21 cellular contexts compared by ENCODE assay signal in genomic region chr13:106768991-106769390, GRCh38.
A peak's percentile ranks its signal among the peaks of the same experiment; 100 is the strongest.
DNase-seq lines count a peak whose midpoint lies in the region; ATAC-seq, FAIRE-seq and TF ChIP-seq lines count a peak whose summit lies in the region.
"Had no signal": no experiment of that assay in that cellular context is flagged by ENCODE, and none has a peak within 500 bp of the region (broad histone marks: within the 10 kb centered on the region; RNA-seq: fewer than 3 reads in every experiment).

No MANE protein-coding gene starts in this region.

- POLR2A ChIA-PET in H1 (lab: Charles Lee; ENCODE audit: partially characterized antibody) (no interaction called here), PC-9 (lab: Charles Lee; ENCODE audit: unreplicated experiment) (no interaction called here)

- FAIRE-seq in H1 (lab: Jason Lieb, UNC), result no peak
- FAIRE-seq: A549, D721Med, G401.6, GM12891 had no signal

- H4K8ac ChIP-seq in H1 (ENCODE audit: extremely low read depth, insufficient read depth, low read length), result no peak overlapping the region

- whole genome bisulfite sequencing in H1 (ENCODE audit: extremely low coverage in 1 of 2, insufficient coverage in 1 of 2, insufficient read length in 1 of 2, insufficient replicate concordance in 2 of 2, low coverage in 1 of 2, low lambda C conversion rate in 2 of 2, missing lambda C conversion rate in 1 of 2), 2 experiments, result 95% methylated on average over 3 of the region's 3 CpGs; no CpG with 5 or more reads in 1 of the 2 experiments

- H3K9me2 ChIP-seq in PC-9 (ENCODE audit: insufficient read depth), result no peaks in the 10 kb centered on the region

- H3K36me3 ChIP-seq in H1 (ENCODE audit: control insufficient read depth in 2 of 4, insufficient read depth in 4 of 4, low read length in 3 of 4) (no peaks in the 10 kb centered on the region; a peak in 1 of 8 replicates), neural progenitor cell (no peaks in the 10 kb centered on the region), PC-9 (ENCODE audit: low read depth) (no peaks in the 10 kb centered on the region)
- H3K36me3 ChIP-seq: BLaER1 treated with 17β-estradiol and CSF1 and Interleukin-3, amounts not matched to agents 10 nM and 100 nM had no signal

- no peak overlapping the region for H3K27ac Mint-ChIP-seq in neural progenitor cell
- H3K27ac Mint-ChIP-seq: B cell; CD4-positive, alpha-beta T cell; CD8-positive, alpha-beta T cell had no signal

- H2AK5ac ChIP-seq in H1 (ENCODE audit: low read depth, low read length), result no peak overlapping the region

- peaks cover 14% of the 10 kb centered on the region for H3F3A ChIP-seq in neural progenitor cell (ENCODE audit: low read depth)
- H3F3A ChIP-seq in PC-9 (ENCODE audit: insufficient read depth, low read depth), result no peaks in the 10 kb centered on the region

- H3K27ac ChIP-seq in H1 (ENCODE audit: low read depth, low read length), result no peak overlapping the region
- no peak overlapping the region for H3K27ac ChIP-seq in neural progenitor cell
- H3K27ac ChIP-seq in PC-9, result no peak overlapping the region
- H3K27ac ChIP-seq: 22Rv1; A549; BLaER1 treated with 17β-estradiol and CSF1 and Interleukin-3, amounts not matched to agents 10 nM and 100 nM; C4-2B had no signal

- H2AFZ ChIP-seq in H1 (ENCODE audit: low read length) (0 out of 2 replicates have a peak overlapping the region, but pooled peaks have one; percentile 46), neural progenitor cell (replicated peaks) (peak overlapping the region; percentile 68), PC-9 (no peak overlapping the region)

- H3K27me3 Mint-ChIP-seq in neural progenitor cell (ENCODE audit: insufficient read depth, low read depth), result peaks cover 5% of the 10 kb centered on the region
- H3K27me3 Mint-ChIP-seq: B cell; CD4-positive, alpha-beta T cell had no signal

- H3K36me3 Mint-ChIP-seq in neural progenitor cell, result peaks cover 2% of the 10 kb centered on the region
- H3K36me3 Mint-ChIP-seq: CD8-positive, alpha-beta T cell had no signal

- H3K9ac ChIP-seq in H1 (replicated peaks in 1 of 4; ENCODE audit: extremely low read depth in 1 of 4, low read depth in 3 of 4, low read length in 3 of 4) (no peak overlapping the region), neural progenitor cell (no peak overlapping the region)
- H3K9ac ChIP-seq: BLaER1 treated with 17β-estradiol and CSF1 and Interleukin-3, amounts not matched to agents 10 nM and 100 nM had no signal

- 0 out of 4 replicates have a peak, but pooled peaks cover 0 to 3% of the 10 kb centered on the region in 2 experiments for H3K9me3 ChIP-seq in H1 (ENCODE audit: insufficient read depth in 2 of 2, low read depth in 1 of 2, low read length in 1 of 2)
- peaks cover 8% of the 10 kb centered on the region for H3K9me3 ChIP-seq in neural progenitor cell (ENCODE audit: low read depth)
- H3K9me3 ChIP-seq in PC-9 (ENCODE audit: insufficient read depth, low read depth), result peaks cover 10% of the 10 kb centered on the region
- H3K9me3 ChIP-seq: A549 had no signal

- H3K4me2 ChIP-seq in H1 (ENCODE audit: insufficient read depth in 1 of 2, low read depth in 2 of 2, low read length in 2 of 2), result no peak overlapping the region
- no peak overlapping the region for H3K4me2 ChIP-seq in neural progenitor cell
- no peak overlapping the region for H3K4me2 ChIP-seq in PC-9
- H3K4me2 ChIP-seq: A549; BLaER1 treated with 17β-estradiol and CSF1 and Interleukin-3, amounts not matched to agents 10 nM and 100 nM had no signal

- no peak overlapping the region for H3K56ac ChIP-seq in H1 (replicated peaks; ENCODE audit: insufficient read length, low read depth, low read length)

- TF ChIP-seq EP300 in H1 (IDR thresholded peaks at IDR 0.05; ENCODE audit: borderline replicate concordance in 1 of 2, low read depth in 2 of 2, low read length in 2 of 2), result no peak

- H2BK15ac ChIP-seq in H1 (ENCODE audit: low read length), result no peak overlapping the region

- no peak for TF ChIP-seq POLR2A in H1 (IDR thresholded peaks at IDR 0.05; ENCODE audit: control extremely low read depth in 1 of 2, low read depth in 2 of 2, low read length in 2 of 2)

- no peak overlapping the region for H2BK12ac ChIP-seq in H1 (ENCODE audit: low read depth, low read length)

- H3K18ac ChIP-seq in H1 (ENCODE audit: extremely low read depth, low read length), result no peak overlapping the region

- no peaks in the 10 kb centered on the region for H3K27me3 ChIP-seq in H1 (replicated peaks in 1 of 4; ENCODE audit: control insufficient read depth in 3 of 4, extremely low read depth in 1 of 4, insufficient read depth in 3 of 4, low read length in 3 of 4)
- H3K27me3 ChIP-seq in neural progenitor cell, result no peaks in the 10 kb centered on the region
- no peaks in the 10 kb centered on the region for H3K27me3 ChIP-seq in PC-9 (ENCODE audit: insufficient read depth, low read depth)
- H3K27me3 ChIP-seq: BLaER1 treated with 17β-estradiol and CSF1 and Interleukin-3, amounts not matched to agents 10 nM and 100 nM had no signal

- H3K4ac ChIP-seq in H1 (replicated peaks; ENCODE audit: insufficient read length, low read depth, low read length), result no peak overlapping the region

- CTCF ChIA-PET in H1 (lab: Charles Lee; ENCODE audit: partially characterized antibody), result interaction anchor here (0.6 kb wide), 1 partner anchor 15 kb away, joined by 3 read pairs; no protein-coding TSS in a partner anchor
- CTCF ChIA-PET in PC-9 (lab: Charles Lee), result no interaction called here

- no peak overlapping the region for H3K4me3 Mint-ChIP-seq in neural progenitor cell
- H3K4me3 Mint-ChIP-seq: B cell; CD4-positive, alpha-beta T cell; CD8-positive, alpha-beta T cell had no signal

- H4K5ac ChIP-seq in H1 (ENCODE audit: insufficient read length, low read depth, low read length), result no peak overlapping the region

- H3K14ac ChIP-seq in H1 (ENCODE audit: insufficient read length), result no peak overlapping the region

- intact Hi-C loops in PC-9 (cut with micrococcal nuclease; ENCODE audit: unreplicated experiment), result loop anchor here (10.0 kb wide), 1 partner anchor 204 kb away; the partner anchor contains the start of gene ARGLU1

- no peaks in the 10 kb centered on the region for H4K20me1 ChIP-seq in H1 (replicated peaks in 1 of 2; ENCODE audit: control insufficient read depth in 1 of 2, insufficient read depth in 2 of 2, low read length in 2 of 2)
- no peaks in the 10 kb centered on the region for H4K20me1 ChIP-seq in neural progenitor cell (ENCODE audit: low read depth)
- no peaks in the 10 kb centered on the region for H4K20me1 ChIP-seq in PC-9 (ENCODE audit: insufficient read depth)
- H4K20me1 ChIP-seq: BLaER1 treated with 17β-estradiol and CSF1 and Interleukin-3, amounts not matched to agents 10 nM and 100 nM had no signal

- H4K91ac ChIP-seq in H1 (replicated peaks; ENCODE audit: insufficient read length, low read length), result no peak overlapping the region

- H2BK120ac ChIP-seq in H1 (replicated peaks; ENCODE audit: low read depth, low read length), result no peak overlapping the region

- TF ChIP-seq CTCF in H1 (IDR thresholded peaks at IDR 0.05; ENCODE audit: control extremely low read depth in 1 of 3, insufficient read depth in 1 of 3, low read depth in 1 of 3, low read length in 3 of 3), result no peak
- no peak for TF ChIP-seq CTCF in neural progenitor cell (IDR thresholded peaks at IDR 0.05)
- TF ChIP-seq CTCF in PC-9 (conservative IDR thresholded peaks at IDR 0.05), result no peak

- H3K4me1 ChIP-seq in H1 (replicated peaks in 1 of 4; ENCODE audit: control insufficient read depth in 3 of 4, insufficient read depth in 4 of 4, low read length in 3 of 4) (no peaks in the 10 kb centered on the region), neural progenitor cell (peaks cover 25% of the 10 kb centered on the region), PC-9 (replicated peaks; ENCODE audit: insufficient read depth) (no peaks in the 10 kb centered on the region)
- H3K4me1 ChIP-seq: A549; BLaER1 treated with 17β-estradiol and CSF1 and Interleukin-3, amounts not matched to agents 10 nM and 100 nM had no signal

- no peak for TF ChIP-seq RAD21 in H1 (IDR thresholded peaks at IDR 0.05 in 1 of 2, conservative IDR thresholded peaks at IDR 0.05 in 1 of 2; ENCODE audit: low read depth in 2 of 2, low read length in 2 of 2)

- H2BK5ac ChIP-seq in H1 (ENCODE audit: low read depth, low read length), result no peak overlapping the region

- no peak for DNase-seq in H1 (ENCODE audit: low read depth in 1 of 2, low spot score in 2 of 2)
- DNase-seq in left kidney (ENCODE audit: low read depth, low spot score), result peak; percentile 66
- DNase-seq in neural progenitor cell (ENCODE audit: low spot score), result no peak
- DNase-seq in PC-9, result no peak
- DNase-seq: AML-193; Caco-2; Calu3; CD4-positive, alpha-beta T cell; CD8-positive, alpha-beta T cell; DMS79 treated with DMSO at 0.1 percent for 48 hours; GF-D8 had no signal

- H3K23ac ChIP-seq in H1 (ENCODE audit: insufficient read length), result no peak overlapping the region

- no peaks in the 10 kb centered on the region for H3K4me1 Mint-ChIP-seq in neural progenitor cell
- H3K4me1 Mint-ChIP-seq: B cell had no signal

- no peak for ATAC-seq in GM19035 (IDR thresholded peaks at IDR 0.05; ENCODE audit: unreplicated experiment)
- no peak for ATAC-seq in HG03045 (IDR thresholded peaks at IDR 0.05; ENCODE audit: unreplicated experiment)
- ATAC-seq: A549; CD8-positive, alpha-beta T cell had no signal

- H2BK20ac ChIP-seq in H1 (ENCODE audit: low read length), result 0 out of 2 replicates have a peak overlapping the region, but pooled peaks have one; percentile 15

- H3K4me3 ChIP-seq in H1 (ENCODE audit: extremely low read depth in 1 of 4, insufficient read depth in 2 of 4, low read depth in 3 of 4, low read length in 4 of 4), result no peak overlapping the region
- no peak overlapping the region for H3K4me3 ChIP-seq in neural progenitor cell
- no peak overlapping the region for H3K4me3 ChIP-seq in PC-9
- H3K4me3 ChIP-seq: A549; BLaER1 treated with 17β-estradiol and CSF1 and Interleukin-3, amounts not matched to agents 10 nM and 100 nM had no signal

- peaks cover 27% of the 10 kb centered on the region for H3K9me3 Mint-ChIP-seq in neural progenitor cell

- H3K79me2 ChIP-seq in H1 (ENCODE audit: control insufficient read depth in 1 of 2, insufficient read depth in 2 of 2, low read length in 2 of 2), result no peaks in the 10 kb centered on the region
- H3K79me2 ChIP-seq in neural progenitor cell (ENCODE audit: low read depth), result no peaks in the 10 kb centered on the region
- no peaks in the 10 kb centered on the region for H3K79me2 ChIP-seq in PC-9 (ENCODE audit: low read depth)

- no peaks in the 10 kb centered on the region; the same call in 1 of the 2 replicates for H3K23me2 ChIP-seq in H1 (ENCODE audit: low read depth, low read length)

- H3K79me1 ChIP-seq in H1 (ENCODE audit: low read depth, low read length), result no peaks in the 10 kb centered on the region

- BruUV-seq in PC-9 (replicated peaks; lab: Mats Ljungman, UMichigan), result no TSS peak

TF ChIP-seq in H1, 55 proteins besides CTCF, POLR2A, EP300 and RAD21 (continues in another document):
- no peak for TF ChIP-seq GABPA (IDR thresholded peaks at IDR 0.05; ENCODE audit: borderline replicate concordance, insufficient read depth, low read length)
- TF ChIP-seq YY1 (IDR thresholded peaks at IDR 0.05; ENCODE audit: low read depth, low read length), result no peak
- TF ChIP-seq SRF (IDR thresholded peaks at IDR 0.05; ENCODE audit: low read depth, low read length), result no peak
- no peak for TF ChIP-seq GTF2F1 (IDR thresholded peaks at IDR 0.05; ENCODE audit: borderline replicate concordance, low read depth, low read length)
